8 cellular contexts compared by ENCODE assay signal in genomic region chr1:192805832-192806323, GRCh38. TPM values are rescaled to one million over a fixed set of nuclear protein-coding genes. Genes with fewer than 3 reads are reported as not detected.
DNase-seq lines count a peak whose midpoint lies in the region; ATAC-seq, FAIRE-seq and TF ChIP-seq lines count a peak whose summit lies in the region.

No MANE protein-coding gene starts in this region.

- H3K9me1 ChIP-seq in endothelial cell of umbilical vein (replicated peaks; ENCODE audit: control insufficient read depth, extremely low read depth, insufficient read depth, low read length): no peaks in the 10 kb centered on the region

- H3K27ac Mint-ChIP-seq in neural crest cell (ENCODE audit: unreplicated experiment): no peak overlapping the region

- CTCF ChIA-PET in endothelial cell of umbilical vein (lab: Charles Lee): interaction anchor here (0.7 to 14.8 kb wide), 16 partner anchors 56 to 333 kb away, joined by 3 to 550 read pairs (median 6); partner anchors contain the start of gene GLRX2

- H3K27me3 ChIP-seq in DND-41 (ENCODE audit: insufficient read depth, low read length, poor library complexity) (peaks cover 7% of the 10 kb centered on the region), endothelial cell of umbilical vein (ENCODE audit: control insufficient read depth in 2 of 2, insufficient read depth in 2 of 2, low read length in 2 of 2) (no peaks in the 10 kb centered on the region)

- peaks cover 4% of the 10 kb centered on the region for H3K27me3 Mint-ChIP-seq in neural crest cell (ENCODE audit: low read depth)

- ATAC-seq in DND-41 (ENCODE audit: insufficient read depth, low read depth) (no peak), GM21737 (IDR thresholded peaks at IDR 0.05; ENCODE audit: unreplicated experiment) (peak; percentile 29)

- no peaks in the 10 kb centered on the region for H3K9me3 ChIP-seq in DND-41 (ENCODE audit: insufficient read depth, low read length, severe bottlenecking)
- H3K9me3 ChIP-seq in endothelial cell of umbilical vein (replicated peaks; ENCODE audit: control insufficient read depth, insufficient read depth, low read length): no peaks in the 10 kb centered on the region

- H3K27ac ChIP-seq in DND-41 (ENCODE audit: low read length) (no peak overlapping the region), endothelial cell of umbilical vein (ENCODE audit: insufficient read depth, low read depth, low read length) (peak overlapping the region; percentile 97)

- FAIRE-seq in A204.1 (lab: Jason Lieb, UNC) (peak; percentile 94), endothelial cell of umbilical vein (lab: Jason Lieb, UNC) (peak; percentile 87)

- no peak for TF ChIP-seq POLR2A in endothelial cell of umbilical vein (IDR thresholded peaks at IDR 0.05; ENCODE audit: low read depth, low read length)

- TF ChIP-seq CTCF in DND-41 (IDR thresholded peaks at IDR 0.05; ENCODE audit: borderline replicate concordance, extremely low read depth, low read length, poor library complexity, severe bottlenecking): peak; percentile 71
- TF ChIP-seq CTCF in endothelial cell of umbilical vein (IDR thresholded peaks at IDR 0.05; ENCODE audit: extremely low read depth in 1 of 2, insufficient read depth in 1 of 2, low read depth in 1 of 2, low read length in 2 of 2): peak; percentile 49 to 50
- TF ChIP-seq CTCF in neural crest cell (conservative IDR thresholded peaks at IDR 0.05): peak; percentile 78

- DNase-seq in DND-41: no peak
- DNase-seq in KBM-7: peak; percentile 93
- peak; percentile 91 for DNase-seq in SIG-M5 (lab: John Stamatoyannopoulos, UW)
- peak; percentile 88 for DNase-seq in endothelial cell of umbilical vein (ENCODE audit: low read depth, low spot score)
- DNase-seq in neural crest cell (ENCODE audit: low read depth, low spot score): no peak
- no peak for DNase-seq in retina

- H3K4me3 Mint-ChIP-seq in neural crest cell: no peak overlapping the region

- H2AFZ ChIP-seq in DND-41 (ENCODE audit: low read depth, low read length) (no peak overlapping the region), endothelial cell of umbilical vein (ENCODE audit: low read depth, low read length) (no peak overlapping the region)

- dilution Hi-C loops in endothelial cell of umbilical vein (cut with MboI; ENCODE audit: extremely low pct_ligation_motif_present, low sequenced_read_pairs): loop anchor here (25.0 kb wide), 2 partner anchors 206 to 319 kb away; no protein-coding TSS in a partner anchor

- in situ Hi-C loops in KBM-7 (cut with MboI; ENCODE audit: low pct_unique_long_range_greater_than_20kb, low sequenced_read_pairs): no loop called here

- H3K36me3 Mint-ChIP-seq in neural crest cell (ENCODE audit: low read depth): no peaks in the 10 kb centered on the region

- POLR2A ChIA-PET in endothelial cell of umbilical vein (lab: Charles Lee): no interaction called here

- no peaks in the 10 kb centered on the region for H3K9me3 Mint-ChIP-seq in neural crest cell

- no peak overlapping the region for H3K4me2 ChIP-seq in DND-41 (ENCODE audit: insufficient read depth, low read length)
- H3K4me2 ChIP-seq in endothelial cell of umbilical vein (ENCODE audit: insufficient read depth, low read length): peak overlapping the region; percentile 9

- no peaks in the 10 kb centered on the region for H4K20me1 ChIP-seq in DND-41 (ENCODE audit: insufficient read depth, low read length)
- no peaks in the 10 kb centered on the region for H4K20me1 ChIP-seq in endothelial cell of umbilical vein (replicated peaks; ENCODE audit: control insufficient read depth, extremely low read depth, insufficient read depth, low read length)

- peaks cover 23% of the 10 kb centered on the region for H3K4me1 Mint-ChIP-seq in neural crest cell

- no TSS peak for BruUV-seq in endothelial cell of umbilical vein (replicated peaks; lab: Mats Ljungman, UMichigan)

- intact Hi-C loops in endothelial cell of umbilical vein (cut with micrococcal nuclease): loop anchor here (1.0 to 5.0 kb wide), 4 partner anchors 213 to 376 kb away; no protein-coding TSS in a partner anchor

- H3K9ac ChIP-seq in DND-41 (ENCODE audit: low read depth, low read length) (no peak overlapping the region), endothelial cell of umbilical vein (replicated peaks; ENCODE audit: extremely low read depth, insufficient read depth, low read length) (no peak overlapping the region)

- H3K79me2 ChIP-seq in DND-41 (ENCODE audit: insufficient read depth, low read length) (no peaks in the 10 kb centered on the region), endothelial cell of umbilical vein (ENCODE audit: control insufficient read depth, insufficient read depth, low read length) (peaks cover 15% of the 10 kb centered on the region)

- H3K4me1 ChIP-seq in DND-41 (ENCODE audit: insufficient read depth, low read length): peaks cover 20% of the 10 kb centered on the region
- H3K4me1 ChIP-seq in endothelial cell of umbilical vein (ENCODE audit: control insufficient read depth, extremely low read depth, insufficient read depth, low read length): peaks cover 31% of the 10 kb centered on the region

- H3K4me3 ChIP-seq in DND-41 (ENCODE audit: low read depth in 1 of 2, low read length in 2 of 2): no peak overlapping the region
- no peak overlapping the region for H3K4me3 ChIP-seq in endothelial cell of umbilical vein (replicated peaks in 1 of 3; ENCODE audit: insufficient read depth in 1 of 3, low read depth in 1 of 3, low read length in 3 of 3)

- H3K36me3 ChIP-seq in DND-41 (ENCODE audit: insufficient read depth, low read length) (no peaks in the 10 kb centered on the region), endothelial cell of umbilical vein (ENCODE audit: control insufficient read depth in 2 of 2, extremely low read depth in 1 of 2, insufficient read depth in 2 of 2, low read length in 2 of 2) (no peaks in the 10 kb centered on the region)

TF ChIP-seq in endothelial cell of umbilical vein, 7 proteins besides CTCF, POLR2A, EP300 and RAD21:
- no peak for TF ChIP-seq EZH2 (IDR thresholded peaks at IDR 0.05; ENCODE audit: borderline replicate concordance, low read depth, low read length, severe bottlenecking)
- TF ChIP-seq POLR2AphosphoS5 (IDR thresholded peaks at IDR 0.05; ENCODE audit: insufficient read depth, low read depth, low read length): no peak
- TF ChIP-seq, protein P1, sequence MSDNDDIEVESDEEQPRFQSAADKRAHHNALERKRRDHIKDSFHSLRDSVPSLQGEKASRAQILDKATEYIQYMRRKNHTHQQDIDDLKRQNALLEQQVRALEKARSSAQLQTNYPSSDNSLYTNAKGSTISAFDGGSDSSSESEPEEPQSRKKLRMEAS (IDR thresholded peaks at IDR 0.05; ENCODE audit: insufficient read depth, insufficient read length): no peak
- no peak for TF ChIP-seq MYC (IDR thresholded peaks at IDR 0.05; ENCODE audit: low read depth, low read length)
- TF ChIP-seq FOS (IDR thresholded peaks at IDR 0.05; ENCODE audit: borderline replicate concordance, insufficient read depth, low read length): peak; percentile 43
- peak; percentile 93 for TF ChIP-seq JUN (IDR thresholded peaks at IDR 0.05; ENCODE audit: borderline replicate concordance, insufficient read depth, insufficient read length, low read depth)
- peak; percentile 88 for TF ChIP-seq GATA2 (IDR thresholded peaks at IDR 0.05; ENCODE audit: insufficient read depth, insufficient read length, low read depth, low read length)

RNA-seq across cellular contexts. Expression of gene RGS2, which starts 3.0 kb away (rescaled TPM):
- total RNA-seq in endothelial cell of umbilical vein (9.1 and 9.5 TPM in 2 replicates), neural crest cell (12.3 and 13.3 TPM in 2 replicates)
- 4.4 and 6.1 TPM in 2 replicates for polyA plus RNA-seq in endothelial cell of umbilical vein
- 13.2 and 14.9 TPM in 2 replicates for polyA plus RNA-seq in endothelial cell of umbilical vein (2011; cell fraction: cytosol; rRNA removed)
- polyA plus RNA-seq in endothelial cell of umbilical vein (2011; cell fraction: nucleus; rRNA removed): 20.7 and 22.9 TPM in 2 replicates
- polyA plus RNA-seq in endothelial cell of umbilical vein (2012): 8.3 and 14.8 TPM in 2 replicates
- 4.0 and 5.5 TPM in 2 replicates for polyA minus RNA-seq in endothelial cell of umbilical vein
- polyA minus RNA-seq in endothelial cell of umbilical vein (2011; cell fraction: cytosol; rRNA and poly(A)+ RNA removed): 15.1 TPM
- polyA minus RNA-seq in endothelial cell of umbilical vein (2011; cell fraction: nucleus; rRNA and poly(A)+ RNA removed): 18.0 and 23.7 TPM in 2 replicates

Comparison
In these comparisons a context has a peak if more than half of its experiments do, and no peak if none do; other contexts are left out.
1. DNase-seq: peak in KBM-7 (single experiment), SIG-M5 (single experiment) and endothelial cell of umbilical vein (single experiment); none in DND-41 (single experiment), neural crest cell (single experiment) and retina (single experiment).
2. Peak in every context shown above with its lines, with median percentiles within 50 percentile points of each other: CTCF ChIP-seq.